24 cellular contexts compared by ENCODE assay signal in genomic region chr7:131074043-131074442, GRCh38.
DNase-seq lines count a peak whose midpoint lies in the region; ATAC-seq and TF ChIP-seq lines count a peak whose summit lies in the region.
"Had no signal": no experiment of that assay in that cellular context is flagged by ENCODE, and none has a peak within 500 bp of the region (broad histone marks: within the 10 kb centered on the region; RNA-seq: fewer than 3 reads in every experiment).

No MANE protein-coding gene starts in this region.

- DNase-seq in breast epithelium (ENCODE audit: low spot score in 2 of 2) (no peak), mammary epithelial cell (no peak), T-helper 17 cell (no peak), fibroblast of villous mesenchyme (ENCODE audit: low read depth) (peak; percentile 32), G401 (ENCODE audit: low spot score) (no peak), WTC11 (ENCODE audit: low spot score) (no peak)
- DNase-seq in stimulated activated effector memory CD8-positive, alpha-beta T cell treated with anti-CD3 and anti-CD28 coated beads, Interleukin-12 subunit alpha, Interleukin-12 subunit beta, amount 100 ng/mL, for 72 hours (ENCODE audit: low spot score in 2 of 2), result no peak
- DNase-seq: activated CD8-positive, alpha-beta memory T cell treated with anti-CD3 and anti-CD28 coated beads for 24 hours; activated naive CD4-positive, alpha-beta T cell treated with Interleukin-2 at 50 U/mL for 16 hours; aorta; DND-41; glutamatergic neuron; NCI-H1417; NCI-H2029 treated with DMSO at 0.1 percent for 48 hours; NCI-H2227 treated with DMSO at 0.1 percent for 48 hours; NCI-H82; pancreas; RPMI8226; spleen; substantia nigra had no signal

- H3K27me3 Mint-ChIP-seq in T-helper 17 cell (no peaks in the 10 kb centered on the region), WTC11 (ENCODE audit: low read depth) (no peaks in the 10 kb centered on the region)
- H3K27me3 Mint-ChIP-seq: type B pancreatic cell had no signal

- 100% methylated on average over 1 of the region's 1 CpG for WGBS in mammary epithelial cell (ENCODE audit: low coverage, missing lambda C conversion rate)

- no peaks in the 10 kb centered on the region for H3K36me3 ChIP-seq in breast epithelium
- H3K36me3 ChIP-seq in mammary epithelial cell (ENCODE audit: insufficient read depth, low read length), result no peaks in the 10 kb centered on the region
- H3K36me3 ChIP-seq: cardiac muscle cell, pancreas had no signal

- dilution Hi-C loops in mammary epithelial cell (cut with HindIII; ENCODE audit: low sequenced_read_pairs), result no loop called here

- in situ Hi-C loops in mammary epithelial cell (cut with MboI; ENCODE audit: low sequenced_read_pairs in 2 of 2) (no loop called here), G401 (cut with HindIII; ENCODE audit: low sequenced_read_pairs) (no loop called here)

- H2AFZ ChIP-seq in mammary epithelial cell (ENCODE audit: low read depth, low read length), result no peak overlapping the region

- POLR2A ChIA-PET in WTC11 (lab: Charles Lee), result no interaction called here

- H3K27ac Mint-ChIP-seq in T-helper 17 cell (no peak overlapping the region), WTC11 (no peak overlapping the region)
- H3K27ac Mint-ChIP-seq in stimulated activated effector memory CD8-positive, alpha-beta T cell treated with anti-CD3 and anti-CD28 coated beads, Interleukin-12 subunit alpha, Interleukin-12 subunit beta, amount 100 ng/mL, for 72 hours, result peak overlapping the region; percentile 29
- H3K27ac Mint-ChIP-seq: type B pancreatic cell had no signal

- CTCF ChIA-PET in mammary epithelial cell (lab: Charles Lee; ENCODE audit: low non-redundant PET), result no interaction called here
- CTCF ChIA-PET in WTC11 (lab: Charles Lee), result no interaction called here

- H3K9me3 ChIP-seq in breast epithelium (no peaks in the 10 kb centered on the region), mammary epithelial cell (replicated peaks; ENCODE audit: insufficient read depth, low read length) (no peaks in the 10 kb centered on the region), T-helper 17 cell (ENCODE audit: control insufficient read depth, low read length, poor library complexity, severe bottlenecking) (no peaks in the 10 kb centered on the region)
- H3K9me3 ChIP-seq: pancreas, spleen had no signal

- no peak for TF ChIP-seq CTCF in breast epithelium (IDR thresholded peaks at IDR 0.05)
- TF ChIP-seq CTCF in mammary epithelial cell (conservative IDR thresholded peaks at IDR 0.05 in 1 of 2, IDR thresholded peaks at IDR 0.05 in 1 of 2; ENCODE audit: extremely low read depth in 1 of 2, insufficient read depth in 1 of 2, low read depth in 1 of 2, low read length in 2 of 2), result no peak
- TF ChIP-seq CTCF in fibroblast of villous mesenchyme (IDR thresholded peaks at IDR 0.05; ENCODE audit: insufficient read depth, low read depth, low read length), result no peak
- TF ChIP-seq CTCF in WTC11 (IDR thresholded peaks at IDR 0.05), result no peak

- H3K27me3 ChIP-seq in breast epithelium (no peaks in the 10 kb centered on the region), mammary epithelial cell (ENCODE audit: insufficient read depth, low read length) (no peaks in the 10 kb centered on the region)
- H3K27me3 ChIP-seq: cardiac muscle cell, pancreas, spleen had no signal

- H4K20me1 ChIP-seq in mammary epithelial cell (ENCODE audit: insufficient read depth, low read length), result no peaks in the 10 kb centered on the region

- H3K4me3 Mint-ChIP-seq in T-helper 17 cell (peak overlapping the region; percentile 34), WTC11 (no peak overlapping the region)
- no peak overlapping the region for H3K4me3 Mint-ChIP-seq in stimulated activated effector memory CD8-positive, alpha-beta T cell treated with anti-CD3 and anti-CD28 coated beads, Interleukin-12 subunit alpha, Interleukin-12 subunit beta, amount 100 ng/mL, for 72 hours
- H3K4me3 Mint-ChIP-seq: type B pancreatic cell had no signal

- no peak overlapping the region for H3K4me3 ChIP-seq in breast epithelium
- H3K4me3 ChIP-seq in mammary epithelial cell (replicated peaks in 1 of 3; ENCODE audit: insufficient read depth in 1 of 3, low read depth in 2 of 3, low read length in 3 of 3), result no peak overlapping the region
- H3K4me3 ChIP-seq in fibroblast of villous mesenchyme (ENCODE audit: low read depth, low read length), result no peak overlapping the region
- H3K4me3 ChIP-seq: cardiac muscle cell, pancreas, spleen had no signal

- peaks cover 56% of the 10 kb centered on the region for H3K79me2 ChIP-seq in mammary epithelial cell (ENCODE audit: insufficient read depth, low read length)

- no peak overlapping the region for H3K4me2 ChIP-seq in mammary epithelial cell (ENCODE audit: insufficient read depth, low read depth, low read length)

- H3K9ac ChIP-seq in mammary epithelial cell (ENCODE audit: insufficient read depth, low read length), result no peak overlapping the region

- ATAC-seq in T-helper 17 cell (peak; percentile 8), WTC11 (no peak), GM18861 (IDR thresholded peaks at IDR 0.05; ENCODE audit: unreplicated experiment) (no peak)
- ATAC-seq in stimulated activated effector memory CD8-positive, alpha-beta T cell treated with anti-CD3 and anti-CD28 coated beads, Interleukin-12 subunit alpha, Interleukin-12 subunit beta, amount 100 ng/mL, for 72 hours, result no peak
- ATAC-seq: HCT116, pancreas had no signal

- TF ChIP-seq POLR2A in breast epithelium (IDR thresholded peaks at IDR 0.05), result no peak

- peaks cover 0 to 9% of the 10 kb centered on the region in 2 donors for H3K4me1 ChIP-seq in breast epithelium
- peaks cover 29% of the 10 kb centered on the region for H3K4me1 ChIP-seq in mammary epithelial cell (ENCODE audit: insufficient read depth, low read length)

- intact Hi-C loops in breast epithelium (cut with DNase I; ENCODE audit: low total_unique reads), result no loop called here
- intact Hi-C loops in mammary epithelial cell (cut with micrococcal nuclease), result no loop called here

- no peaks in the 10 kb centered on the region for H3K36me3 Mint-ChIP-seq in T-helper 17 cell (ENCODE audit: low read depth)
- H3K36me3 Mint-ChIP-seq in stimulated activated effector memory CD8-positive, alpha-beta T cell treated with anti-CD3 and anti-CD28 coated beads, Interleukin-12 subunit alpha, Interleukin-12 subunit beta, amount 100 ng/mL, for 72 hours, result no peaks in the 10 kb centered on the region
- peaks cover 6% of the 10 kb centered on the region; the same call in 1 of the 2 replicates for H3K36me3 Mint-ChIP-seq in WTC11
- H3K36me3 Mint-ChIP-seq: type B pancreatic cell had no signal

- H3K4me1 Mint-ChIP-seq in T-helper 17 cell, result peaks cover 49% of the 10 kb centered on the region
- H3K4me1 Mint-ChIP-seq in stimulated activated effector memory CD8-positive, alpha-beta T cell treated with anti-CD3 and anti-CD28 coated beads, Interleukin-12 subunit alpha, Interleukin-12 subunit beta, amount 100 ng/mL, for 72 hours, result peaks cover 58% of the 10 kb centered on the region
- H3K4me1 Mint-ChIP-seq in WTC11, result peaks cover 32% of the 10 kb centered on the region

- no peaks in the 10 kb centered on the region for H3K9me3 Mint-ChIP-seq in stimulated activated effector memory CD8-positive, alpha-beta T cell treated with anti-CD3 and anti-CD28 coated beads, Interleukin-12 subunit alpha, Interleukin-12 subunit beta, amount 100 ng/mL, for 72 hours
- H3K9me3 Mint-ChIP-seq in WTC11, result no peaks in the 10 kb centered on the region
- H3K9me3 Mint-ChIP-seq: type B pancreatic cell had no signal

- BruUV-seq in mammary epithelial cell (replicated peaks; lab: Mats Ljungman, UMichigan), result no TSS peak

- H3K27ac ChIP-seq in breast epithelium, result peak overlapping the region; percentile 7 to 75
- no peak overlapping the region for H3K27ac ChIP-seq in mammary epithelial cell (ENCODE audit: insufficient read depth, low read depth, low read length)
- H3K27ac ChIP-seq: cardiac muscle cell, pancreas had no signal

TF ChIP-seq in WTC11, 78 proteins besides CTCF, POLR2A, EP300 and RAD21:
- TF ChIP-seq HMGA2 (CRISPR knock-in tag; IDR thresholded peaks at IDR 0.05) (no peak), CBFB (CRISPR knock-in tag; IDR thresholded peaks at IDR 0.05; ENCODE audit: low read depth) (no peak), ZNF423 (CRISPR knock-in tag; IDR thresholded peaks at IDR 0.05) (no peak), HMGXB4 (CRISPR knock-in tag; IDR thresholded peaks at IDR 0.05) (no peak)
TF ChIP-seq in WTC11: peak in this region for 0.
